In the genomic region with DNA sequence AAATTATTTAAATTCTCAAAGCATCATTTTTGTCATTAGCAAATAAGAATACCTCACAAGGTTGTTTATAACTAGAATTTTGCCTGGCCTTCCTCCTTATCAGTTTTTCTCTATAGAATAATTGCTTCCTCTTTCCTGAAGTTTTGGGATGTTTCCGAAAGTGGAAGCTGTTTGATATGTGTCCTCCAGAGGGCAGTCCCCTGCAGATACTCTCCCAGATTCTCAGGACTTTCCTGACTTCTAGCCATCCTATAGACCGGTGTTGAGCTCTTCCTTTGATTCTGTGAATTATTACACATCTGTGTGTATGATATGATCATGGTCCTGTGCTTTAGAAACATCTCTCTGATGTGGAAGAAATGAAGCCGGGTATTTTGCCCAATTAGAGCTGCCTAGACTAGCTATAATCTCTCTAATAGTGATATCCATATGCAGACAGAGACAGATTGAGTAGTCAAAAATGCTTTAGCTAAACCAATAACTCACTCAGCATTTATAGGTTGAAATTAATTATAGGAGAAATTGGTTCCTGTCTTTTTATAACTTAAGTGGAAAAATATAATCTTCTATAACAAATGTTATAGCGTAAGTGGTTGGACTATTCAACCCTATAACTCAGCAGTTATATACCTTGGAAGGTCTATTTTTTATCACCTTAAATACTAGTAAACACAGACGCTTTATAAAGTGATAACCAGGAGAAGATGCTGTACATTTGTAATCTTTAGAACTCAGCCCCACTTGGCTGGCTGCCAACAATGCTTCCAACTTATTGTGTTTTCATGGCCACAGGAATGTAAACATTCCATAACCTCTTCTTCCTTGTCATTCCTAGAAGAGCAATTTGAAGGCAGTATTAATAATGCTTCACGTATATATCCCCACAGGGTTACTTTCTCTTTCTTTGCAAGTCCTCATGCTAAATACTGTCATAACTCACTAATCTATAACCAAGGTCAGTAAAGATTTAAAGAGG, we compare ENCODE assay signal across 1 cellular context.
TF ChIP-seq lines count a peak whose summit lies in the region.

No MANE protein-coding gene starts in this region.

TF ChIP-seq in WTC11, 78 proteins besides CTCF, POLR2A, EP300 and RAD21 (continued from another document):
- TF ChIP-seq, protein P1, sequence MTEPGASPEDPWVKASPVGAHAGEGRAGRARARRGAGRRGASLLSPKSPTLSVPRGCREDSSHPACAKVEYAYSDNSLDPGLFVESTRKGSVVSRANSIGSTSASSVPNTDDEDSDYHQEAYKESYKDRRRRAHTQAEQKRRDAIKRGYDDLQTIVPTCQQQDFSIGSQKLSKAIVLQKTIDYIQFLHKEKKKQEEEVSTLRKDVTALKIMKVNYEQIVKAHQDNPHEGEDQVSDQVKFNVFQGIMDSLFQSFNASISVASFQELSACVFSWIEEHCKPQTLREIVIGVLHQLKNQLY (CRISPR knock-in tag; IDR thresholded peaks at IDR 0.05), result no peak
- TF ChIP-seq IRF2 (CRISPR knock-in tag; IDR thresholded peaks at IDR 0.05; ENCODE audit: borderline replicate concordance, low read depth) (no peak), ELF4 (CRISPR knock-in tag; IDR thresholded peaks at IDR 0.05; ENCODE audit: low read depth) (no peak), CBFB (CRISPR knock-in tag; IDR thresholded peaks at IDR 0.05; ENCODE audit: low read depth) (no peak), ZNF281 (CRISPR knock-in tag; IDR thresholded peaks at IDR 0.05) (no peak)
